In the genomic region with DNA sequence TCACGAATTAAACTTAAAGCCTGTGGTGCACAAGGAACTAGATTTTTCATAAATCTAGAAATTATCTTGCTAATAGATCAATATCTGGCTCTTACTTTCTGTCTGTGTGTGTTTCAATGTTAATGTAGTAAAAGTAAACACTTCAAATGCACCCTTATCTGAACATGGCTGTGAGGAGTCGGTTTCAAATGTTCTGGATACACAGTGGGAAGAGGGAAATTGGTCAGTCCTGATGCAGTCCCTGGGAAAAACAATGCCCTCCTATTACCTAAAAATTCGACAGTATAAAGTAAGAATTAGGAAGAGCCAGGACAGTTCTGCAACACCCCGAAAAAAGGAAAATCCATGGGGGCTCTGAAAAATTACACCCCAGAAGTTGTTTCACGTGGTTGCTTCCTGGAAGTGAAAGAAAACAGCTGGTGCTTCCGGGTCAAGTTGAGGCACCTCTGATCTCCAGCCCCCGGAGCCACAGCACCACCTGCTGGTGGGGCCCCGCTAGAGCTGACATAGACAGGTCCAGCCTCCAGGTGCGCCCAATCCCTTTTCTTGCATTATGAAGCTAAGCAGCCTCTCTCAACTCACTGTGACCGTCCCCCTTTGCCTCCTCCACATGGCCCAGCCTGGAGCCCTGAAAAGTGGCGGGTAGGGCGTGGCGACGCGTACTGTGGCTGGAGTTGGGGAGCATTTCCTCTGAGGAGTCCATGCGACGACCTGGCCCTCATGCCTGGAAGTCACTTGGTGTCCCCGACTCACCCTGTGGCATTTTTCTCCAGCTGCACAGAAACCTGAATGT, we compare ENCODE assay signal across 8 cellular contexts.
DNase-seq lines count a peak whose midpoint lies in the region; ATAC-seq and TF ChIP-seq lines count a peak whose summit lies in the region.

No MANE protein-coding gene starts in this region.

- H3K4me1 Mint-ChIP-seq in stimulated activated effector memory CD8-positive, alpha-beta T cell treated with anti-CD3 and anti-CD28 coated beads, Interleukin-12 subunit alpha, Interleukin-12 subunit beta, amount 100 ng/mL, for 72 hours = no peaks in the 10 kb centered on the region

- no peak overlapping the region for H3K27ac Mint-ChIP-seq in stimulated activated effector memory CD8-positive, alpha-beta T cell treated with anti-CD3 and anti-CD28 coated beads, Interleukin-12 subunit alpha, Interleukin-12 subunit beta, amount 100 ng/mL, for 72 hours

- ATAC-seq in stimulated activated effector memory CD8-positive, alpha-beta T cell treated with anti-CD3 and anti-CD28 coated beads, Interleukin-12 subunit alpha, Interleukin-12 subunit beta, amount 100 ng/mL, for 72 hours = peak; percentile 56
- ATAC-seq in GM18511 (IDR thresholded peaks at IDR 0.05; ENCODE audit: unreplicated experiment) = no peak

- peak; percentile 67 for TF ChIP-seq CTCF in VCaP (conservative IDR thresholded peaks at IDR 0.05)

- H3K36me3 Mint-ChIP-seq in stimulated activated effector memory CD8-positive, alpha-beta T cell treated with anti-CD3 and anti-CD28 coated beads, Interleukin-12 subunit alpha, Interleukin-12 subunit beta, amount 100 ng/mL, for 72 hours = no peaks in the 10 kb centered on the region

- H3K9me3 Mint-ChIP-seq in stimulated activated effector memory CD8-positive, alpha-beta T cell treated with anti-CD3 and anti-CD28 coated beads, Interleukin-12 subunit alpha, Interleukin-12 subunit beta, amount 100 ng/mL, for 72 hours = peaks cover 4% of the 10 kb centered on the region

- H3K27ac ChIP-seq in VCaP = peak overlapping the region; percentile 37; the same call in 1 of the 2 replicates

- no peak overlapping the region for H3K4me3 Mint-ChIP-seq in stimulated activated effector memory CD8-positive, alpha-beta T cell treated with anti-CD3 and anti-CD28 coated beads, Interleukin-12 subunit alpha, Interleukin-12 subunit beta, amount 100 ng/mL, for 72 hours

- DNase-seq in D341Med (ENCODE audit: low spot score) (peak; percentile 88), HK-2 (ENCODE audit: unreplicated experiment) (peak; percentile 61), germinal center (ENCODE audit: low spot score) (peak; percentile 19), NCI-H1930 (lab: John Stamatoyannopoulos, UW) (no peak), epidermal melanocyte (ENCODE audit: insufficient read length, low spot score) (no peak)
- peak; percentile 31 to 74 for DNase-seq in stimulated activated effector memory CD8-positive, alpha-beta T cell treated with anti-CD3 and anti-CD28 coated beads, Interleukin-12 subunit alpha, Interleukin-12 subunit beta, amount 100 ng/mL, for 72 hours (ENCODE audit: low spot score in 2 of 2)

Comparison
In these comparisons a context has a peak if more than half of its experiments do, and no peak if none do; other contexts are left out.
1. DNase-seq: peak in D341Med (single experiment), HK-2 (single experiment), germinal center (single experiment) and stimulated activated effector memory CD8-positive, alpha-beta T cell treated with anti-CD3 and anti-CD28 coated beads, Interleukin-12 subunit alpha, Interleukin-12 subunit beta, amount 100 ng/mL, for 72 hours (2 of 2); none in NCI-H1930 (0 of 2) and epidermal melanocyte (single experiment).